Comparison of ENCODE assay signal across 11 cellular contexts in the genomic region with DNA sequence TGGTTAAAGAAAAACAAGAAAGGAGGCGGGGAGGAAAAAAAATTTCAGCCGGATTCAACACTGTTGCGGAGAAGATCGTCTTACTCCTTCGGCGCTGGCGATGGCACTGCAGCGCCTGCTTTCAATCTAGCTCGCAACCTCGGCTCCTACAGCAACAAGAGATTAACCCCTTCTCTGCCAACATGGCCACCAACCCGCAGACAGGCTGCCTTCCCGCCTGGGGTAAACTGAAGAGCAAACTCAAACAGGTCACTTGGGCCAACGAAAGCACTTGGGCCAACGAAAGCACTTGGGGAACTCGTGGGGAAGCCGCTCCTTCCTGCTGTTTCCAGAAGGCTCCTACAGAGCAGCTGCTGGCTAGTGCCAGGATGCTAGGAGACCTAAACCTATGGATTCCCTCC.
DNase-seq lines count a peak whose midpoint lies in the region; ATAC-seq, FAIRE-seq and TF ChIP-seq lines count a peak whose summit lies in the region.
"Had no signal": no experiment of that assay in that cellular context is flagged by ENCODE, and none has a peak within 500 bp of the region (broad histone marks: within the 10 kb centered on the region; RNA-seq: fewer than 3 reads in every experiment).

No MANE protein-coding gene starts in this region.

- no peak for FAIRE-seq in frontal cortex (lab: Jason Lieb, UNC)
- FAIRE-seq: GM12892 had no signal

- DNase-seq in amniotic stem cell (lab: John Stamatoyannopoulos, UW): peak; percentile 7
- peak; percentile 14 to 38 for DNase-seq in frontal cortex (ENCODE audit: low spot score in 2 of 2)
- DNase-seq in nephron progenitor cell: peak; percentile 47
- DNase-seq in NCI-H1417 treated with DMSO at 0.1 percent for 48 hours (lab: John Stamatoyannopoulos, UW): no peak
- no peak for DNase-seq in NK-92 (lab: John Stamatoyannopoulos, UW; ENCODE audit: unreplicated experiment)
- DNase-seq: activated naive CD8-positive, alpha-beta T cell treated with anti-CD3 and anti-CD28 coated beads for 36 hours; MG63; T-helper 1 cell had no signal

- no peaks in the 10 kb centered on the region for H3K4me1 ChIP-seq in urinary bladder (ENCODE audit: insufficient read depth)

- H3K4me3 Mint-ChIP-seq in nephron progenitor cell: peak overlapping the region; percentile 82
- H3K4me3 Mint-ChIP-seq: activated naive CD8-positive, alpha-beta T cell treated with anti-CD3 and anti-CD28 coated beads for 36 hours had no signal

- H3K27me3 Mint-ChIP-seq in nephron progenitor cell (ENCODE audit: low read depth, poor library complexity): no peaks in the 10 kb centered on the region
- H3K27me3 Mint-ChIP-seq: activated naive CD8-positive, alpha-beta T cell treated with anti-CD3 and anti-CD28 coated beads for 36 hours had no signal

- ATAC-seq in HG02610 (IDR thresholded peaks at IDR 0.05; ENCODE audit: unreplicated experiment): no peak

- H3K27ac Mint-ChIP-seq in nephron progenitor cell: no peak overlapping the region
- H3K27ac Mint-ChIP-seq: activated naive CD8-positive, alpha-beta T cell treated with anti-CD3 and anti-CD28 coated beads for 36 hours had no signal

- WGBS in urinary bladder: 25% methylated on average over 16 of the region's 16 CpGs

- no peaks in the 10 kb centered on the region for H3K36me3 ChIP-seq in urinary bladder (ENCODE audit: insufficient read depth)

- H3K4me1 Mint-ChIP-seq in nephron progenitor cell: peaks cover 36% of the 10 kb centered on the region
- H3K4me1 Mint-ChIP-seq: activated naive CD8-positive, alpha-beta T cell treated with anti-CD3 and anti-CD28 coated beads for 36 hours had no signal

- no peak for TF ChIP-seq CTCF in nephron progenitor cell (IDR thresholded peaks at IDR 0.05)

- H3K27ac ChIP-seq in urinary bladder (ENCODE audit: low read depth): no peak overlapping the region

- peaks cover 35% of the 10 kb centered on the region for H3K36me3 Mint-ChIP-seq in nephron progenitor cell (ENCODE audit: low read depth)

- H3K9me3 Mint-ChIP-seq in nephron progenitor cell: peaks cover 22% of the 10 kb centered on the region

- H3K4me3 ChIP-seq in urinary bladder (ENCODE audit: low read depth, low read length): peak overlapping the region; percentile 14
- H3K4me3 ChIP-seq: MG63 had no signal

Comparison
In these comparisons a context has a peak if more than half of its experiments do, and no peak if none do; other contexts are left out.
1. DNase-seq: peak in amniotic stem cell (single experiment), frontal cortex (2 of 2) and nephron progenitor cell (single experiment); none in NCI-H1417 treated with DMSO at 0.1 percent for 48 hours (single experiment) and NK-92 (single experiment).